ENCODE assay signal across 1 cellular context in the genomic region with DNA sequence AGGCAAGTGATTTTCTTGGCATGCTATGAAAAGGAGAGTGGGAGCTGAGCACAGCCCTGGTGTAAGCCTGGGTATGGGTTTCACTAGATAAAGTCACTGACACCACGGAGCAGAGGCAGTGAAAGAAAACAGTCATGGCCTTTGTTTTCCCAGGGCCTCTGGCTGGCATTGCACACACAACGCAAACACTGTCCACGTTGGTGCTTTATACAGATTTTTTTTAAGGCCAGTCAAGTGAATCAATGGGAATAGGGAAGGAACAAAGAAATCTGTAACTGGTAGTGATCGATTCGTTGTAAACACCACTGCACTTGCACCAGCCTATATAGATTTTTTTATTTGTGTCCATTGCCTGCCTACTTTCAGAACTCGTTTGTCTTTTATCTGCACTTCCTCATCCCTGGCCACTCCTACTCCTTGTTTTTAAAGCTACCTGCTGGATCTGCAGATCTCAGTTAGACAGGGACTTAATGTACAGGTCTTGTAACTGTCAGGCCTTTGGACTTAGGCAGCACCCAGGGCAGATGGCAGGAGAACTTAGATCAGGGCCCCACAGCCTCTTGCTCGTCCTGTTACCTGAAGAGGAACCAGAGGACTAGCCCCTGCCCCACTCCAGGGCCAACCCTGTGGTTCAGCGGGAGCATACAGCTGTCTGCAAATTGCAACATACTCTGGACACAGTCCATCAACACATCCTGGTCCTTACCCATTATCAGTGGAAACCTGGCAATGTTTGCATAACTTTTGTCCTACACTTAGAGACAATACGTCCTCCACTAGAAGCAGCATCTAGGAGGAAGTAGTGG.
TF ChIP-seq lines count a peak whose summit lies in the region.

No MANE protein-coding gene starts in this region.

TF ChIP-seq in K562, 482 proteins besides CTCF, POLR2A, EP300 and RAD21 (continues in another document):
- TF ChIP-seq ZFP36 (IDR thresholded peaks at IDR 0.05; ENCODE audit: low read depth, low read length, partially characterized antibody) = no peak
- TF ChIP-seq, protein P1, sequence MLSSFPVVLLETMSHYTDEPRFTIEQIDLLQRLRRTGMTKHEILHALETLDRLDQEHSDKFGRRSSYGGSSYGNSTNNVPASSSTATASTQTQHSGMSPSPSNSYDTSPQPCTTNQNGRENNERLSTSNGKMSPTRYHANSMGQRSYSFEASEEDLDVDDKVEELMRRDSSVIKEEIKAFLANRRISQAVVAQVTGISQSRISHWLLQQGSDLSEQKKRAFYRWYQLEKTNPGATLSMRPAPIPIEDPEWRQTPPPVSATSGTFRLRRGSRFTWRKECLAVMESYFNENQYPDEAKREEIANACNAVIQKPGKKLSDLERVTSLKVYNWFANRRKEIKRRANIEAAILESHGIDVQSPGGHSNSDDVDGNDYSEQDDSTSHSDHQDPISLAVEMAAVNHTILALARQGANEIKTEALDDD (IDR thresholded peaks at IDR 0.05) = peak; percentile 73
- TF ChIP-seq, protein P2, sequence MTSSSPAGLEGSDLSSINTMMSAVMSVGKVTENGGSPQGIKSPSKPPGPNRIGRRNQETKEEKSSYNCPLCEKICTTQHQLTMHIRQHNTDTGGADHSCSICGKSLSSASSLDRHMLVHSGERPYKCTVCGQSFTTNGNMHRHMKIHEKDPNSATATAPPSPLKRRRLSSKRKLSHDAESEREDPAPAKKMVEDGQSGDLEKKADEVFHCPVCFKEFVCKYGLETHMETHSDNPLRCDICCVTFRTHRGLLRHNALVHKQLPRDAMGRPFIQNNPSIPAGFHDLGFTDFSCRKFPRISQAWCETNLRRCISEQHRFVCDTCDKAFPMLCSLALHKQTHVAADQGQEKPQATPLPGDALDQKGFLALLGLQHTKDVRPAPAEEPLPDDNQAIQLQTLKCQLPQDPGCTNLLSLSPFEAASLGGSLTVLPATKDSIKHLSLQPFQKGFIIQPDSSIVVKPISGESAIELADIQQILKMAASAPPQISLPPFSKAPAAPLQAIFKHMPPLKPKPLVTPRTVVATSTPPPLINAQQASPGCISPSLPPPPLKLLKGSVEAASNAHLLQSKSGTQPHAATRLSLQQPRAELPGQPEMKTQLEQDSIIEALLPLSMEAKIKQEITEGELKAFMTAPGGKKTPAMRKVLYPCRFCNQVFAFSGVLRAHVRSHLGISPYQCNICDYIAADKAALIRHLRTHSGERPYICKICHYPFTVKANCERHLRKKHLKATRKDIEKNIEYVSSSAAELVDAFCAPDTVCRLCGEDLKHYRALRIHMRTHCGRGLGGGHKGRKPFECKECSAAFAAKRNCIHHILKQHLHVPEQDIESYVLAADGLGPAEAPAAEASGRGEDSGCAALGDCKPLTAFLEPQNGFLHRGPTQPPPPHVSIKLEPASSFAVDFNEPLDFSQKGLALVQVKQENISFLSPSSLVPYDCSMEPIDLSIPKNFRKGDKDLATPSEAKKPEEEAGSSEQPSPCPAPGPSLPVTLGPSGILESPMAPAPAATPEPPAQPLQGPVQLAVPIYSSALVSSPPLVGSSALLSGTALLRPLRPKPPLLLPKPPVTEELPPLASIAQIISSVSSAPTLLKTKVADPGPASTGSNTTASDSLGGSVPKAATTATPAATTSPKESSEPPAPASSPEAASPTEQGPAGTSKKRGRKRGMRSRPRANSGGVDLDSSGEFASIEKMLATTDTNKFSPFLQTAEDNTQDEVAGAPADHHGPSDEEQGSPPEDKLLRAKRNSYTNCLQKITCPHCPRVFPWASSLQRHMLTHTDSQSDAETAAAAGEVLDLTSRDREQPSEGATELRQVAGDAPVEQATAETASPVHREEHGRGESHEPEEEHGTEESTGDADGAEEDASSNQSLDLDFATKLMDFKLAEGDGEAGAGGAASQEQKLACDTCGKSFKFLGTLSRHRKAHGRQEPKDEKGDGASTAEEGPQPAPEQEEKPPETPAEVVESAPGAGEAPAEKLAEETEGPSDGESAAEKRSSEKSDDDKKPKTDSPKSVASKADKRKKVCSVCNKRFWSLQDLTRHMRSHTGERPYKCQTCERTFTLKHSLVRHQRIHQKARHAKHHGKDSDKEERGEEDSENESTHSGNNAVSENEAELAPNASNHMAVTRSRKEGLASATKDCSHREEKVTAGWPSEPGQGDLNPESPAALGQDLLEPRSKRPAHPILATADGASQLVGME (CRISPR knock-in tag; IDR thresholded peaks at IDR 0.05) = no peak
- no peak for TF ChIP-seq EZH2 (IDR thresholded peaks at IDR 0.05; ENCODE audit: borderline replicate concordance, low read depth, low read length)
- TF ChIP-seq HIVEP1 (CRISPR knock-in tag; IDR thresholded peaks at IDR 0.05) = no peak
- no peak for TF ChIP-seq CBX8 (IDR thresholded peaks at IDR 0.05; ENCODE audit: borderline replicate concordance, extremely low read depth, low read depth, low read length, poor library complexity, severe bottlenecking)
- peak; percentile 85 for TF ChIP-seq CBFA2T3 (IDR thresholded peaks at IDR 0.05)
- peak; percentile 28; the same call in 1 of the 2 replicates for TF ChIP-seq TOE1 (IDR thresholded peaks at IDR 0.05; ENCODE audit: borderline replicate concordance)
- no peak for TF ChIP-seq TOE1 (CRISPR knock-in tag; IDR thresholded peaks at IDR 0.05; ENCODE audit: borderline replicate concordance, low read depth)
- TF ChIP-seq SAFB (IDR thresholded peaks at IDR 0.05; ENCODE audit: borderline replicate concordance, low read depth, low read length) = no peak
- no peak for TF ChIP-seq TGIF2 (CRISPR knock-in tag; IDR thresholded peaks at IDR 0.05)
- no peak for TF ChIP-seq MAFF (IDR thresholded peaks at IDR 0.05; ENCODE audit: low read length)
- no peak for TF ChIP-seq RBM15 (IDR thresholded peaks at IDR 0.05; ENCODE audit: insufficient read depth, low read length)
- TF ChIP-seq RBM34 (IDR thresholded peaks at IDR 0.05; ENCODE audit: borderline replicate concordance, insufficient read depth, low read length) = no peak
- TF ChIP-seq SIN3A (IDR thresholded peaks at IDR 0.05; ENCODE audit: borderline replicate concordance in 2 of 2, control insufficient read depth in 1 of 2, low read depth in 2 of 2, low read length in 2 of 2) = no peak
- TF ChIP-seq EWSR1 (IDR thresholded peaks at IDR 0.05; ENCODE audit: borderline replicate concordance, low read depth, partially characterized antibody) = no peak
- no peak for TF ChIP-seq RFX5 (IDR thresholded peaks at IDR 0.05; ENCODE audit: low read depth, low read length)
- no peak for TF ChIP-seq NR2F6 (CRISPR knock-in tag; IDR thresholded peaks at IDR 0.05)
- TF ChIP-seq NFRKB (IDR thresholded peaks at IDR 0.05; ENCODE audit: low read depth) = no peak
- no peak for TF ChIP-seq ZNF239 (CRISPR knock-in tag; IDR thresholded peaks at IDR 0.05)
- peak; percentile 83 for TF ChIP-seq SMAD4 (CRISPR knock-in tag; conservative IDR thresholded peaks at IDR 0.05)
- no peak for TF ChIP-seq KDM2B (CRISPR knock-in tag; IDR thresholded peaks at IDR 0.05)
- TF ChIP-seq, protein P3, sequence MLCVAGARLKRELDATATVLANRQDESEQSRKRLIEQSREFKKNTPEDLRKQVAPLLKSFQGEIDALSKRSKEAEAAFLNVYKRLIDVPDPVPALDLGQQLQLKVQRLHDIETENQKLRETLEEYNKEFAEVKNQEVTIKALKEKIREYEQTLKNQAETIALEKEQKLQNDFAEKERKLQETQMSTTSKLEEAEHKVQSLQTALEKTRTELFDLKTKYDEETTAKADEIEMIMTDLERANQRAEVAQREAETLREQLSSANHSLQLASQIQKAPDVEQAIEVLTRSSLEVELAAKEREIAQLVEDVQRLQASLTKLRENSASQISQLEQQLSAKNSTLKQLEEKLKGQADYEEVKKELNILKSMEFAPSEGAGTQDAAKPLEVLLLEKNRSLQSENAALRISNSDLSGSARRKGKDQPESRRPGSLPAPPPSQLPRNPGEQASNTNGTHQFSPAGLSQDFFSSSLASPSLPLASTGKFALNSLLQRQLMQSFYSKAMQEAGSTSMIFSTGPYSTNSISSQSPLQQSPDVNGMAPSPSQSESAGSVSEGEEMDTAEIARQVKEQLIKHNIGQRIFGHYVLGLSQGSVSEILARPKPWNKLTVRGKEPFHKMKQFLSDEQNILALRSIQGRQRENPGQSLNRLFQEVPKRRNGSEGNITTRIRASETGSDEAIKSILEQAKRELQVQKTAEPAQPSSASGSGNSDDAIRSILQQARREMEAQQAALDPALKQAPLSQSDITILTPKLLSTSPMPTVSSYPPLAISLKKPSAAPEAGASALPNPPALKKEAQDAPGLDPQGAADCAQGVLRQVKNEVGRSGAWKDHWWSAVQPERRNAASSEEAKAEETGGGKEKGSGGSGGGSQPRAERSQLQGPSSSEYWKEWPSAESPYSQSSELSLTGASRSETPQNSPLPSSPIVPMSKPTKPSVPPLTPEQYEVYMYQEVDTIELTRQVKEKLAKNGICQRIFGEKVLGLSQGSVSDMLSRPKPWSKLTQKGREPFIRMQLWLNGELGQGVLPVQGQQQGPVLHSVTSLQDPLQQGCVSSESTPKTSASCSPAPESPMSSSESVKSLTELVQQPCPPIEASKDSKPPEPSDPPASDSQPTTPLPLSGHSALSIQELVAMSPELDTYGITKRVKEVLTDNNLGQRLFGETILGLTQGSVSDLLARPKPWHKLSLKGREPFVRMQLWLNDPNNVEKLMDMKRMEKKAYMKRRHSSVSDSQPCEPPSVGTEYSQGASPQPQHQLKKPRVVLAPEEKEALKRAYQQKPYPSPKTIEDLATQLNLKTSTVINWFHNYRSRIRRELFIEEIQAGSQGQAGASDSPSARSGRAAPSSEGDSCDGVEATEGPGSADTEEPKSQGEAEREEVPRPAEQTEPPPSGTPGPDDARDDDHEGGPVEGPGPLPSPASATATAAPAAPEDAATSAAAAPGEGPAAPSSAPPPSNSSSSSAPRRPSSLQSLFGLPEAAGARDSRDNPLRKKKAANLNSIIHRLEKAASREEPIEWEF (CRISPR knock-in tag; IDR thresholded peaks at IDR 0.05) = 0 out of 2 replicates have a peak, but pooled peaks have one; percentile 29
- TF ChIP-seq, protein P4, sequence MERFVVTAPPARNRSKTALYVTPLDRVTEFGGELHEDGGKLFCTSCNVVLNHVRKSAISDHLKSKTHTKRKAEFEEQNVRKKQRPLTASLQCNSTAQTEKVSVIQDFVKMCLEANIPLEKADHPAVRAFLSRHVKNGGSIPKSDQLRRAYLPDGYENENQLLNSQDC (CRISPR knock-in tag; IDR thresholded peaks at IDR 0.05) = no peak
- TF ChIP-seq C11orf30 (IDR thresholded peaks at IDR 0.05; ENCODE audit: low read depth) = no peak
- TF ChIP-seq, protein P5, sequence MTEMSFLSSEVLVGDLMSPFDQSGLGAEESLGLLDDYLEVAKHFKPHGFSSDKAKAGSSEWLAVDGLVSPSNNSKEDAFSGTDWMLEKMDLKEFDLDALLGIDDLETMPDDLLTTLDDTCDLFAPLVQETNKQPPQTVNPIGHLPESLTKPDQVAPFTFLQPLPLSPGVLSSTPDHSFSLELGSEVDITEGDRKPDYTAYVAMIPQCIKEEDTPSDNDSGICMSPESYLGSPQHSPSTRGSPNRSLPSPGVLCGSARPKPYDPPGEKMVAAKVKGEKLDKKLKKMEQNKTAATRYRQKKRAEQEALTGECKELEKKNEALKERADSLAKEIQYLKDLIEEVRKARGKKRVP (CRISPR knock-in tag; IDR thresholded peaks at IDR 0.05) = no peak
- TF ChIP-seq, protein P6, sequence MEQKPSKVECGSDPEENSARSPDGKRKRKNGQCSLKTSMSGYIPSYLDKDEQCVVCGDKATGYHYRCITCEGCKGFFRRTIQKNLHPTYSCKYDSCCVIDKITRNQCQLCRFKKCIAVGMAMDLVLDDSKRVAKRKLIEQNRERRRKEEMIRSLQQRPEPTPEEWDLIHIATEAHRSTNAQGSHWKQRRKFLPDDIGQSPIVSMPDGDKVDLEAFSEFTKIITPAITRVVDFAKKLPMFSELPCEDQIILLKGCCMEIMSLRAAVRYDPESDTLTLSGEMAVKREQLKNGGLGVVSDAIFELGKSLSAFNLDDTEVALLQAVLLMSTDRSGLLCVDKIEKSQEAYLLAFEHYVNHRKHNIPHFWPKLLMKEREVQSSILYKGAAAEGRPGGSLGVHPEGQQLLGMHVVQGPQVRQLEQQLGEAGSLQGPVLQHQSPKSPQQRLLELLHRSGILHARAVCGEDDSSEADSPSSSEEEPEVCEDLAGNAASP (IDR thresholded peaks at IDR 0.05) = peak; percentile 63; the same call in 1 of the 2 replicates
- no peak for TF ChIP-seq ZNF707 (CRISPR knock-in tag; conservative IDR thresholded peaks at IDR 0.05)
- peak; percentile 82 for TF ChIP-seq NCOR1 (IDR thresholded peaks at IDR 0.05)
- TF ChIP-seq ZSCAN32 (CRISPR knock-in tag; IDR thresholded peaks at IDR 0.05) = no peak
- no peak for TF ChIP-seq RBFOX2 (IDR thresholded peaks at IDR 0.05; ENCODE audit: low read depth, low read length)
- TF ChIP-seq, protein P7, sequence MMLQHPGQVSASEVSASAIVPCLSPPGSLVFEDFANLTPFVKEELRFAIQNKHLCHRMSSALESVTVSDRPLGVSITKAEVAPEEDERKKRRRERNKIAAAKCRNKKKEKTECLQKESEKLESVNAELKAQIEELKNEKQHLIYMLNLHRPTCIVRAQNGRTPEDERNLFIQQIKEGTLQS (IDR thresholded peaks at IDR 0.05) = peak; percentile 67
- TF ChIP-seq, protein P7 (CRISPR knock-in tag; conservative IDR thresholded peaks at IDR 0.05) = no peak
- TF ChIP-seq SIX5 (IDR thresholded peaks at IDR 0.05; ENCODE audit: borderline replicate concordance in 1 of 2, insufficient read depth in 1 of 2, low read depth in 1 of 2, low read length in 2 of 2) = no peak
- peak; percentile 75 for TF ChIP-seq TAL1 (IDR thresholded peaks at IDR 0.05)
- no peak for TF ChIP-seq ZNF561 (CRISPR knock-in tag; conservative IDR thresholded peaks at IDR 0.05)
- TF ChIP-seq PCBP2 (IDR thresholded peaks at IDR 0.05; ENCODE audit: low read depth, low read length, poor library complexity, severe bottlenecking) = no peak
- no peak for TF ChIP-seq NEUROD1 (IDR thresholded peaks at IDR 0.05; ENCODE audit: borderline replicate concordance, low read depth, low read length, partially characterized antibody)
- no peak for TF ChIP-seq ZNF212 (CRISPR knock-in tag; IDR thresholded peaks at IDR 0.05)
- no peak; a peak in 1 of 4 replicates for TF ChIP-seq CSDE1 (IDR thresholded peaks at IDR 0.05)
- TF ChIP-seq, protein P8, sequence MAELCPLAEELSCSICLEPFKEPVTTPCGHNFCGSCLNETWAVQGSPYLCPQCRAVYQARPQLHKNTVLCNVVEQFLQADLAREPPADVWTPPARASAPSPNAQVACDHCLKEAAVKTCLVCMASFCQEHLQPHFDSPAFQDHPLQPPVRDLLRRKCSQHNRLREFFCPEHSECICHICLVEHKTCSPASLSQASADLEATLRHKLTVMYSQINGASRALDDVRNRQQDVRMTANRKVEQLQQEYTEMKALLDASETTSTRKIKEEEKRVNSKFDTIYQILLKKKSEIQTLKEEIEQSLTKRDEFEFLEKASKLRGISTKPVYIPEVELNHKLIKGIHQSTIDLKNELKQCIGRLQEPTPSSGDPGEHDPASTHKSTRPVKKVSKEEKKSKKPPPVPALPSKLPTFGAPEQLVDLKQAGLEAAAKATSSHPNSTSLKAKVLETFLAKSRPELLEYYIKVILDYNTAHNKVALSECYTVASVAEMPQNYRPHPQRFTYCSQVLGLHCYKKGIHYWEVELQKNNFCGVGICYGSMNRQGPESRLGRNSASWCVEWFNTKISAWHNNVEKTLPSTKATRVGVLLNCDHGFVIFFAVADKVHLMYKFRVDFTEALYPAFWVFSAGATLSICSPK (IDR thresholded peaks at IDR 0.05; ENCODE audit: borderline replicate concordance) = no peak
